ENCODE assay signal across 1 cellular context in the genomic region with DNA sequence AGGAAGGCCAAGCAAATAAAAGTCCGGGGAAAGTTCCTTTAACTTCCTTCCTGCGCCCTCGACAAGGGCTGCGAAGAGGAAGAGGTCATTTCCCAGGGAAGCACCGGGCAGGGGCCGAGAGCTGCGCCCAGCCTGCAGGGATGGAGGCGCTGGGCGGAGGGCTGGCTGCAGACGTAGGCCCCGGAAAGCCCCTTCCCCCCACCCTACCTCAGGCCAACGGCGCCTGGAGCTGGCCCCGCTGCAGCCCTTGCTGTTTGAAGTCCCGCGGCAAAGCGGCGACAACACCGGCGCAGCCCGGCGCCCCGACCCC.
A peak's percentile ranks its signal among the peaks of the same experiment; 100 is the strongest.
TF ChIP-seq lines count a peak whose summit lies in the region.

No MANE protein-coding gene starts in this region.

TF ChIP-seq in HepG2, 621 proteins besides CTCF, POLR2A, EP300 and RAD21 (continued from another document and continues in another):
- TF ChIP-seq, protein P1, sequence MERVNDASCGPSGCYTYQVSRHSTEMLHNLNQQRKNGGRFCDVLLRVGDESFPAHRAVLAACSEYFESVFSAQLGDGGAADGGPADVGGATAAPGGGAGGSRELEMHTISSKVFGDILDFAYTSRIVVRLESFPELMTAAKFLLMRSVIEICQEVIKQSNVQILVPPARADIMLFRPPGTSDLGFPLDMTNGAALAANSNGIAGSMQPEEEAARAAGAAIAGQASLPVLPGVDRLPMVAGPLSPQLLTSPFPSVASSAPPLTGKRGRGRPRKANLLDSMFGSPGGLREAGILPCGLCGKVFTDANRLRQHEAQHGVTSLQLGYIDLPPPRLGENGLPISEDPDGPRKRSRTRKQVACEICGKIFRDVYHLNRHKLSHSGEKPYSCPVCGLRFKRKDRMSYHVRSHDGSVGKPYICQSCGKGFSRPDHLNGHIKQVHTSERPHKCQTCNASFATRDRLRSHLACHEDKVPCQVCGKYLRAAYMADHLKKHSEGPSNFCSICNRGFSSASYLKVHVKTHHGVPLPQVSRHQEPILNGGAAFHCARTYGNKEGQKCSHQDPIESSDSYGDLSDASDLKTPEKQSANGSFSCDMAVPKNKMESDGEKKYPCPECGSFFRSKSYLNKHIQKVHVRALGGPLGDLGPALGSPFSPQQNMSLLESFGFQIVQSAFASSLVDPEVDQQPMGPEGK (CRISPR knock-in tag; IDR thresholded peaks at IDR 0.05) = peak; percentile 27; the same call in 1 of the 2 replicates
- TF ChIP-seq, protein P2, sequence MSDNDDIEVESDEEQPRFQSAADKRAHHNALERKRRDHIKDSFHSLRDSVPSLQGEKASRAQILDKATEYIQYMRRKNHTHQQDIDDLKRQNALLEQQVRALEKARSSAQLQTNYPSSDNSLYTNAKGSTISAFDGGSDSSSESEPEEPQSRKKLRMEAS (IDR thresholded peaks at IDR 0.05) = no peak
- TF ChIP-seq ZNF766 (CRISPR knock-in tag; IDR thresholded peaks at IDR 0.05; ENCODE audit: borderline replicate concordance) (no peak), ZSCAN31 (CRISPR knock-in tag; IDR thresholded peaks at IDR 0.05; ENCODE audit: low read depth) (no peak), SP2 (CRISPR knock-in tag; IDR thresholded peaks at IDR 0.05) (no peak), HNF4G (IDR thresholded peaks at IDR 0.05; ENCODE audit: borderline replicate concordance, low read depth, low read length) (no peak), HNF4G (CRISPR knock-in tag; IDR thresholded peaks at IDR 0.05; ENCODE audit: borderline replicate concordance, low read depth) (no peak), NAIF1 (CRISPR knock-in tag; IDR thresholded peaks at IDR 0.05; ENCODE audit: borderline replicate concordance) (no peak), ZFP62 (CRISPR knock-in tag; IDR thresholded peaks at IDR 0.05) (no peak), CBX2 (IDR thresholded peaks at IDR 0.05; ENCODE audit: low read depth, low read length) (no peak), CBX2 (CRISPR knock-in tag; IDR thresholded peaks at IDR 0.05; ENCODE audit: low read depth) (no peak), SMAD3 (CRISPR knock-in tag; IDR thresholded peaks at IDR 0.05) (no peak), TBP (CRISPR knock-in tag; IDR thresholded peaks at IDR 0.05) (no peak), HOXA3 (CRISPR knock-in tag; IDR thresholded peaks at IDR 0.05) (no peak), ZNF780A (CRISPR knock-in tag; IDR thresholded peaks at IDR 0.05) (no peak), ZNF207 (IDR thresholded peaks at IDR 0.05; ENCODE audit: borderline replicate concordance) (no peak), ZNF235 (CRISPR knock-in tag; IDR thresholded peaks at IDR 0.05; ENCODE audit: borderline replicate concordance) (no peak), TP53 (CRISPR knock-in tag; conservative IDR thresholded peaks at IDR 0.05) (no peak), ZC3H4 (CRISPR knock-in tag; IDR thresholded peaks at IDR 0.05; ENCODE audit: borderline replicate concordance) (0 out of 2 replicates have a peak, but pooled peaks have one; percentile 56), POGZ (CRISPR knock-in tag; IDR thresholded peaks at IDR 0.05) (0 out of 2 replicates have a peak, but pooled peaks have one; percentile 3), ZSCAN25 (CRISPR knock-in tag; IDR thresholded peaks at IDR 0.05) (peak; percentile 65), MXI1 (IDR thresholded peaks at IDR 0.05; ENCODE audit: borderline replicate concordance, low read depth, low read length) (no peak), ZMYM2 (CRISPR knock-in tag; IDR thresholded peaks at IDR 0.05) (no peak), ZSCAN21 (CRISPR knock-in tag; IDR thresholded peaks at IDR 0.05; ENCODE audit: borderline replicate concordance) (no peak), ARNTL (CRISPR knock-in tag; IDR thresholded peaks at IDR 0.05) (no peak), U2AF2 (IDR thresholded peaks at IDR 0.05; ENCODE audit: low read depth, low read length) (no peak), PLRG1 (conservative IDR thresholded peaks at IDR 0.05) (no peak), NR1H2 (CRISPR knock-in tag; IDR thresholded peaks at IDR 0.05; ENCODE audit: borderline replicate concordance, low read depth) (no peak), SPEN (CRISPR knock-in tag; IDR thresholded peaks at IDR 0.05; ENCODE audit: low read depth) (peak; percentile 33; the same call in 1 of the 2 replicates), ZNF20 (CRISPR knock-in tag; IDR thresholded peaks at IDR 0.05) (no peak), ZNF761 (CRISPR knock-in tag; conservative IDR thresholded peaks at IDR 0.05) (no peak), FOXM1 (CRISPR knock-in tag; IDR thresholded peaks at IDR 0.05) (no peak), ZNF317 (CRISPR knock-in tag; IDR thresholded peaks at IDR 0.05) (no peak)
- TF ChIP-seq, protein P3, sequence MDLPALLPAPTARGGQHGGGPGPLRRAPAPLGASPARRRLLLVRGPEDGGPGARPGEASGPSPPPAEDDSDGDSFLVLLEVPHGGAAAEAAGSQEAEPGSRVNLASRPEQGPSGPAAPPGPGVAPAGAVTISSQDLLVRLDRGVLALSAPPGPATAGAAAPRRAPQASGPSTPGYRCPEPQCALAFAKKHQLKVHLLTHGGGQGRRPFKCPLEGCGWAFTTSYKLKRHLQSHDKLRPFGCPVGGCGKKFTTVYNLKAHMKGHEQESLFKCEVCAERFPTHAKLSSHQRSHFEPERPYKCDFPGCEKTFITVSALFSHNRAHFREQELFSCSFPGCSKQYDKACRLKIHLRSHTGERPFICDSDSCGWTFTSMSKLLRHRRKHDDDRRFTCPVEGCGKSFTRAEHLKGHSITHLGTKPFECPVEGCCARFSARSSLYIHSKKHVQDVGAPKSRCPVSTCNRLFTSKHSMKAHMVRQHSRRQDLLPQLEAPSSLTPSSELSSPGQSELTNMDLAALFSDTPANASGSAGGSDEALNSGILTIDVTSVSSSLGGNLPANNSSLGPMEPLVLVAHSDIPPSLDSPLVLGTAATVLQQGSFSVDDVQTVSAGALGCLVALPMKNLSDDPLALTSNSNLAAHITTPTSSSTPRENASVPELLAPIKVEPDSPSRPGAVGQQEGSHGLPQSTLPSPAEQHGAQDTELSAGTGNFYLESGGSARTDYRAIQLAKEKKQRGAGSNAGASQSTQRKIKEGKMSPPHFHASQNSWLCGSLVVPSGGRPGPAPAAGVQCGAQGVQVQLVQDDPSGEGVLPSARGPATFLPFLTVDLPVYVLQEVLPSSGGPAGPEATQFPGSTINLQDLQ (CRISPR knock-in tag; IDR thresholded peaks at IDR 0.05) = 0 out of 2 replicates have a peak, but pooled peaks have one; percentile 50
- TF ChIP-seq, protein P4, sequence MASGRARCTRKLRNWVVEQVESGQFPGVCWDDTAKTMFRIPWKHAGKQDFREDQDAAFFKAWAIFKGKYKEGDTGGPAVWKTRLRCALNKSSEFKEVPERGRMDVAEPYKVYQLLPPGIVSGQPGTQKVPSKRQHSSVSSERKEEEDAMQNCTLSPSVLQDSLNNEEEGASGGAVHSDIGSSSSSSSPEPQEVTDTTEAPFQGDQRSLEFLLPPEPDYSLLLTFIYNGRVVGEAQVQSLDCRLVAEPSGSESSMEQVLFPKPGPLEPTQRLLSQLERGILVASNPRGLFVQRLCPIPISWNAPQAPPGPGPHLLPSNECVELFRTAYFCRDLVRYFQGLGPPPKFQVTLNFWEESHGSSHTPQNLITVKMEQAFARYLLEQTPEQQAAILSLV (CRISPR knock-in tag; IDR thresholded peaks at IDR 0.05; ENCODE audit: borderline replicate concordance) = peak; percentile 51; the same call in 1 of the 2 replicates
- TF ChIP-seq, protein P5, sequence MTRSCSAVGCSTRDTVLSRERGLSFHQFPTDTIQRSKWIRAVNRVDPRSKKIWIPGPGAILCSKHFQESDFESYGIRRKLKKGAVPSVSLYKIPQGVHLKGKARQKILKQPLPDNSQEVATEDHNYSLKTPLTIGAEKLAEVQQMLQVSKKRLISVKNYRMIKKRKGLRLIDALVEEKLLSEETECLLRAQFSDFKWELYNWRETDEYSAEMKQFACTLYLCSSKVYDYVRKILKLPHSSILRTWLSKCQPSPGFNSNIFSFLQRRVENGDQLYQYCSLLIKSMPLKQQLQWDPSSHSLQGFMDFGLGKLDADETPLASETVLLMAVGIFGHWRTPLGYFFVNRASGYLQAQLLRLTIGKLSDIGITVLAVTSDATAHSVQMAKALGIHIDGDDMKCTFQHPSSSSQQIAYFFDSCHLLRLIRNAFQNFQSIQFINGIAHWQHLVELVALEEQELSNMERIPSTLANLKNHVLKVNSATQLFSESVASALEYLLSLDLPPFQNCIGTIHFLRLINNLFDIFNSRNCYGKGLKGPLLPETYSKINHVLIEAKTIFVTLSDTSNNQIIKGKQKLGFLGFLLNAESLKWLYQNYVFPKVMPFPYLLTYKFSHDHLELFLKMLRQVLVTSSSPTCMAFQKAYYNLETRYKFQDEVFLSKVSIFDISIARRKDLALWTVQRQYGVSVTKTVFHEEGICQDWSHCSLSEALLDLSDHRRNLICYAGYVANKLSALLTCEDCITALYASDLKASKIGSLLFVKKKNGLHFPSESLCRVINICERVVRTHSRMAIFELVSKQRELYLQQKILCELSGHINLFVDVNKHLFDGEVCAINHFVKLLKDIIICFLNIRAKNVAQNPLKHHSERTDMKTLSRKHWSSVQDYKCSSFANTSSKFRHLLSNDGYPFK (CRISPR knock-in tag; IDR thresholded peaks at IDR 0.05; ENCODE audit: borderline replicate concordance) = no peak
- TF ChIP-seq, protein P6, sequence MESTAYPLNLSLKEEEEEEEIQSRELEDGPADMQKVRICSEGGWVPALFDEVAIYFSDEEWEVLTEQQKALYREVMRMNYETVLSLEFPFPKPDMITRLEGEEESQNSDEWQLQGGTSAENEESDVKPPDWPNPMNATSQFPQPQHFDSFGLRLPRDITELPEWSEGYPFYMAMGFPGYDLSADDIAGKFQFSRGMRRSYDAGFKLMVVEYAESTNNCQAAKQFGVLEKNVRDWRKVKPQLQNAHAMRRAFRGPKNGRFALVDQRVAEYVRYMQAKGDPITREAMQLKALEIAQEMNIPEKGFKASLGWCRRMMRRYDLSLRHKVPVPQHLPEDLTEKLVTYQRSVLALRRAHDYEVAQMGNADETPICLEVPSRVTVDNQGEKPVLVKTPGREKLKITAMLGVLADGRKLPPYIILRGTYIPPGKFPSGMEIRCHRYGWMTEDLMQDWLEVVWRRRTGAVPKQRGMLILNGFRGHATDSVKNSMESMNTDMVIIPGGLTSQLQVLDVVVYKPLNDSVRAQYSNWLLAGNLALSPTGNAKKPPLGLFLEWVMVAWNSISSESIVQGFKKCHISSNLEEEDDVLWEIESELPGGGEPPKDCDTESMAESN (CRISPR knock-in tag; conservative IDR thresholded peaks at IDR 0.05) = no peak
- TF ChIP-seq, protein P7, sequence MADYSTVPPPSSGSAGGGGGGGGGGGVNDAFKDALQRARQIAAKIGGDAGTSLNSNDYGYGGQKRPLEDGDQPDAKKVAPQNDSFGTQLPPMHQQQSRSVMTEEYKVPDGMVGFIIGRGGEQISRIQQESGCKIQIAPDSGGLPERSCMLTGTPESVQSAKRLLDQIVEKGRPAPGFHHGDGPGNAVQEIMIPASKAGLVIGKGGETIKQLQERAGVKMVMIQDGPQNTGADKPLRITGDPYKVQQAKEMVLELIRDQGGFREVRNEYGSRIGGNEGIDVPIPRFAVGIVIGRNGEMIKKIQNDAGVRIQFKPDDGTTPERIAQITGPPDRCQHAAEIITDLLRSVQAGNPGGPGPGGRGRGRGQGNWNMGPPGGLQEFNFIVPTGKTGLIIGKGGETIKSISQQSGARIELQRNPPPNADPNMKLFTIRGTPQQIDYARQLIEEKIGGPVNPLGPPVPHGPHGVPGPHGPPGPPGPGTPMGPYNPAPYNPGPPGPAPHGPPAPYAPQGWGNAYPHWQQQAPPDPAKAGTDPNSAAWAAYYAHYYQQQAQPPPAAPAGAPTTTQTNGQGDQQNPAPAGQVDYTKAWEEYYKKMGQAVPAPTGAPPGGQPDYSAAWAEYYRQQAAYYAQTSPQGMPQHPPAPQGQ (CRISPR knock-in tag; IDR thresholded peaks at IDR 0.05; ENCODE audit: borderline replicate concordance) = no peak
- TF ChIP-seq, protein P8, sequence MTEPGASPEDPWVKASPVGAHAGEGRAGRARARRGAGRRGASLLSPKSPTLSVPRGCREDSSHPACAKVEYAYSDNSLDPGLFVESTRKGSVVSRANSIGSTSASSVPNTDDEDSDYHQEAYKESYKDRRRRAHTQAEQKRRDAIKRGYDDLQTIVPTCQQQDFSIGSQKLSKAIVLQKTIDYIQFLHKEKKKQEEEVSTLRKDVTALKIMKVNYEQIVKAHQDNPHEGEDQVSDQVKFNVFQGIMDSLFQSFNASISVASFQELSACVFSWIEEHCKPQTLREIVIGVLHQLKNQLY (CRISPR knock-in tag; IDR thresholded peaks at IDR 0.05) = no peak
- TF ChIP-seq, protein P9, sequence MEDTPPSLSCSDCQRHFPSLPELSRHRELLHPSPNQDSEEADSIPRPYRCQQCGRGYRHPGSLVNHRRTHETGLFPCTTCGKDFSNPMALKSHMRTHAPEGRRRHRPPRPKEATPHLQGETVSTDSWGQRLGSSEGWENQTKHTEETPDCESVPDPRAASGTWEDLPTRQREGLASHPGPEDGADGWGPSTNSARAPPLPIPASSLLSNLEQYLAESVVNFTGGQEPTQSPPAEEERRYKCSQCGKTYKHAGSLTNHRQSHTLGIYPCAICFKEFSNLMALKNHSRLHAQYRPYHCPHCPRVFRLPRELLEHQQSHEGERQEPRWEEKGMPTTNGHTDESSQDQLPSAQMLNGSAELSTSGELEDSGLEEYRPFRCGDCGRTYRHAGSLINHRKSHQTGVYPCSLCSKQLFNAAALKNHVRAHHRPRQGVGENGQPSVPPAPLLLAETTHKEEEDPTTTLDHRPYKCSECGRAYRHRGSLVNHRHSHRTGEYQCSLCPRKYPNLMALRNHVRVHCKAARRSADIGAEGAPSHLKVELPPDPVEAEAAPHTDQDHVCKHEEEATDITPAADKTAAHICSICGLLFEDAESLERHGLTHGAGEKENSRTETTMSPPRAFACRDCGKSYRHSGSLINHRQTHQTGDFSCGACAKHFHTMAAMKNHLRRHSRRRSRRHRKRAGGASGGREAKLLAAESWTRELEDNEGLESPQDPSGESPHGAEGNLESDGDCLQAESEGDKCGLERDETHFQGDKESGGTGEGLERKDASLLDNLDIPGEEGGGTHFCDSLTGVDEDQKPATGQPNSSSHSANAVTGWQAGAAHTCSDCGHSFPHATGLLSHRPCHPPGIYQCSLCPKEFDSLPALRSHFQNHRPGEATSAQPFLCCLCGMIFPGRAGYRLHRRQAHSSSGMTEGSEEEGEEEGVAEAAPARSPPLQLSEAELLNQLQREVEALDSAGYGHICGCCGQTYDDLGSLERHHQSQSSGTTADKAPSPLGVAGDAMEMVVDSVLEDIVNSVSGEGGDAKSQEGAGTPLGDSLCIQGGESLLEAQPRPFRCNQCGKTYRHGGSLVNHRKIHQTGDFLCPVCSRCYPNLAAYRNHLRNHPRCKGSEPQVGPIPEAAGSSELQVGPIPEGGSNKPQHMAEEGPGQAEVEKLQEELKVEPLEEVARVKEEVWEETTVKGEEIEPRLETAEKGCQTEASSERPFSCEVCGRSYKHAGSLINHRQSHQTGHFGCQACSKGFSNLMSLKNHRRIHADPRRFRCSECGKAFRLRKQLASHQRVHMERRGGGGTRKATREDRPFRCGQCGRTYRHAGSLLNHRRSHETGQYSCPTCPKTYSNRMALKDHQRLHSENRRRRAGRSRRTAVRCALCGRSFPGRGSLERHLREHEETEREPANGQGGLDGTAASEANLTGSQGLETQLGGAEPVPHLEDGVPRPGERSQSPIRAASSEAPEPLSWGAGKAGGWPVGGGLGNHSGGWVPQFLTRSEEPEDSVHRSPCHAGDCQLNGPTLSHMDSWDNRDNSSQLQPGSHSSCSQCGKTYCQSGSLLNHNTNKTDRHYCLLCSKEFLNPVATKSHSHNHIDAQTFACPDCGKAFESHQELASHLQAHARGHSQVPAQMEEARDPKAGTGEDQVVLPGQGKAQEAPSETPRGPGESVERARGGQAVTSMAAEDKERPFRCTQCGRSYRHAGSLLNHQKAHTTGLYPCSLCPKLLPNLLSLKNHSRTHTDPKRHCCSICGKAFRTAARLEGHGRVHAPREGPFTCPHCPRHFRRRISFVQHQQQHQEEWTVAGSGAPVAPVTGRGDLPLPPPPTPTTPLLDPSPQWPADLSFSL (CRISPR knock-in tag; IDR thresholded peaks at IDR 0.05) = no peak
- TF ChIP-seq, protein P10, sequence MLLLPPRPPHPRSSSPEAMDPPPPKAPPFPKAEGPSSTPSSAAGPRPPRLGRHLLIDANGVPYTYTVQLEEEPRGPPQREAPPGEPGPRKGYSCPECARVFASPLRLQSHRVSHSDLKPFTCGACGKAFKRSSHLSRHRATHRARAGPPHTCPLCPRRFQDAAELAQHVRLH (CRISPR knock-in tag; IDR thresholded peaks at IDR 0.05; ENCODE audit: borderline replicate concordance, low read depth) = no peak
